1 cellular context compared by ENCODE assay signal in the genomic region with DNA sequence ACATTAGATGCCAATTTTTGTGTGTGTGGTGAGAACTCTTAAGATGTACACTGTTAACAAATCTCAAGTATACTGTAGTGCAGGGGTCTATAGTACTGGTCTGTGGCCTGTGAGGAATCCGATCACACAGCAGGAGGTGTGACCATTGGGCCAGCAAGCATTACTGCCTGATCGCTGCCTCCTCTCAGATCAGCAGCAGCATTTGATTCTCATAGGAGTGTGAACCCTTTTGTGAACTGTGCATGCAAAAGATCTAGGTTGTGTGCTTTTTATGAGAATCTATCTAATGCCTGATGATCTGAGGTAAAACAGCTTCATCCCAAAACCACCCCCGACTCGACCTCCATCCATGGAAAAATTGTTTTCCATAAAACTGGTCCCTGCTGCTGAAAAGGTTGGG.
TF ChIP-seq lines count a peak whose summit lies in the region.

No MANE protein-coding gene starts in this region.

TF ChIP-seq in GM12878, 131 proteins besides CTCF, POLR2A, EP300 and RAD21:
- TF ChIP-seq POLR2AphosphoS5 (IDR thresholded peaks at IDR 0.05; ENCODE audit: low read length) (peak; percentile 51; the same call in 1 of the 2 replicates), CREB1 (IDR thresholded peaks at IDR 0.05; ENCODE audit: low read depth) (no peak), RAD51 (IDR thresholded peaks at IDR 0.05) (no peak)
- TF ChIP-seq, protein P1, sequence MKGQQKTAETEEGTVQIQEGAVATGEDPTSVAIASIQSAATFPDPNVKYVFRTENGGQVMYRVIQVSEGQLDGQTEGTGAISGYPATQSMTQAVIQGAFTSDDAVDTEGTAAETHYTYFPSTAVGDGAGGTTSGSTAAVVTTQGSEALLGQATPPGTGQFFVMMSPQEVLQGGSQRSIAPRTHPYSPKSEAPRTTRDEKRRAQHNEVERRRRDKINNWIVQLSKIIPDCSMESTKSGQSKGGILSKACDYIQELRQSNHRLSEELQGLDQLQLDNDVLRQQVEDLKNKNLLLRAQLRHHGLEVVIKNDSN (IDR thresholded peaks at IDR 0.05; ENCODE audit: borderline replicate concordance, extremely low read length, insufficient read depth, low read depth, low read length), result no peak
